ENCODE assay signal across 25 cellular contexts in genomic region chr7:23931633-23932032, GRCh38.
"Had no signal": no experiment of that assay in that cellular context is flagged by ENCODE, and none has a peak within 500 bp of the region (broad histone marks: within the 10 kb centered on the region; RNA-seq: fewer than 3 reads in every experiment).

No MANE protein-coding gene starts in this region.

- H3K4me3 ChIP-seq: gastroesophageal sphincter, hepatocyte, ovary, psoas muscle, sigmoid colon, upper lobe of left lung, vagina had no signal

- H3K4me2 ChIP-seq: hepatocyte had no signal

- H3K4me3 Mint-ChIP-seq: activated CD4-positive, alpha-beta T cell treated with anti-CD3 and anti-CD28 coated beads for 36 hours; activated T-cell treated with anti-CD3 and anti-CD28 coated beads, Interleukin-2, amount 50 U/mL, for 72 hours; naive thymus-derived CD4-positive, alpha-beta T cell; stimulated activated memory B cell treated with anti-CD40 and anti-IgM and Interleukin-4, amounts not matched to agents 10 μg/mL and 1 μg/mL and 100 μg/mL, for 72 hours; stimulated activated naive CD8-positive, alpha-beta T cell treated with anti-CD3 and anti-CD28 coated beads, Interleukin-15, amount 100 ng/mL, for 72 hours; T-helper 2 cell treated with Interferon-gamma antibody and Interleukin-4, amounts not matched to agents 5 μg/mL and 100 μg/mL, for 36 hours had no signal

- H2AFZ ChIP-seq: hepatocyte had no signal

- H3K9me3 ChIP-seq: gastroesophageal sphincter, ovary, sigmoid colon, upper lobe of left lung, vagina had no signal

- ATAC-seq: activated CD4-positive, alpha-beta T cell treated with anti-CD3 and anti-CD28 coated beads for 36 hours; activated naive CD4-positive, alpha-beta T cell treated with anti-CD3 and anti-CD28 coated beads, Interleukin-2, amount 50 U/mL, for 72 hours; activated T-cell treated with anti-CD3 and anti-CD28 coated beads, Interleukin-2, amount 50 U/mL, for 72 hours; gastroesophageal sphincter; left ventricle myocardium superior; naive thymus-derived CD4-positive, alpha-beta T cell; psoas muscle; stimulated activated memory B cell treated with anti-CD40 and anti-IgM and Interleukin-4, amounts not matched to agents 10 μg/mL and 1 μg/mL and 100 μg/mL, for 72 hours; stimulated activated naive CD8-positive, alpha-beta T cell treated with anti-CD3 and anti-CD28 coated beads, Interleukin-15, amount 100 ng/mL, for 72 hours had no signal

- H3K4me1 ChIP-seq: gastroesophageal sphincter, psoas muscle, sigmoid colon, upper lobe of left lung, vagina had no signal

- H3K4me1 Mint-ChIP-seq: activated CD4-positive, alpha-beta T cell treated with anti-CD3 and anti-CD28 coated beads for 36 hours; naive thymus-derived CD4-positive, alpha-beta T cell; stimulated activated memory B cell treated with anti-CD40 and anti-IgM and Interleukin-4, amounts not matched to agents 10 μg/mL and 1 μg/mL and 100 μg/mL, for 72 hours; stimulated activated naive CD8-positive, alpha-beta T cell treated with anti-CD3 and anti-CD28 coated beads, Interleukin-15, amount 100 ng/mL, for 72 hours had no signal

- H3K79me2 ChIP-seq: hepatocyte had no signal

- H3K36me3 ChIP-seq: gastroesophageal sphincter, ovary, sigmoid colon, upper lobe of left lung, vagina had no signal

- H3K27ac Mint-ChIP-seq: activated CD4-positive, alpha-beta T cell treated with anti-CD3 and anti-CD28 coated beads for 36 hours; activated naive CD4-positive, alpha-beta T cell treated with anti-CD3 and anti-CD28 coated beads, Interleukin-2, amount 50 U/mL, for 72 hours; activated T-cell treated with anti-CD3 and anti-CD28 coated beads, Interleukin-2, amount 50 U/mL, for 72 hours; naive thymus-derived CD4-positive, alpha-beta T cell; stimulated activated memory B cell treated with anti-CD40 and anti-IgM and Interleukin-4, amounts not matched to agents 10 μg/mL and 1 μg/mL and 100 μg/mL, for 72 hours; T-helper 2 cell treated with Interferon-gamma antibody and Interleukin-4, amounts not matched to agents 5 μg/mL and 100 μg/mL, for 36 hours had no signal

- H3K27me3 ChIP-seq: gastroesophageal sphincter, hepatocyte, ovary, sigmoid colon, upper lobe of left lung, vagina had no signal

- DNase-seq: activated CD4-positive, alpha-beta T cell treated with anti-CD3 and anti-CD28 coated beads for 36 hours; activated CD4-positive, CD25-positive, alpha-beta regulatory T cell; activated naive CD4-positive, alpha-beta T cell; activated T-cell treated with anti-CD3 and anti-CD28 coated beads for 4 hours; activated T-cell treated with anti-CD3 and anti-CD28 coated beads, Interleukin-2, amount 50 U/mL, for 72 hours; effector CD8-positive, alpha-beta T cell; islet precursor cell; left ventricle myocardium superior; midbrain; naive thymus-derived CD4-positive, alpha-beta T cell; ovary; psoas muscle; sigmoid colon; small intestine; stimulated activated CD4-positive, alpha-beta T cell treated with anti-CD3 and anti-CD28 coated beads, Interleukin-4, amount 100 ng/mL, for 4 hours; stimulated activated CD8-positive, alpha-beta memory T cell treated with anti-CD3 and anti-CD28 coated beads, Interleukin-4, amount 100 ng/mL, for 48 hours; stimulated activated naive CD8-positive, alpha-beta T cell treated with anti-CD3 and anti-CD28 coated beads, Interleukin-15, amount 100 ng/mL, for 72 hours; substantia nigra; upper lobe of left lung had no signal

- H3K27ac ChIP-seq: gastroesophageal sphincter, hepatocyte, ovary, psoas muscle, sigmoid colon, upper lobe of left lung, vagina had no signal

- H3K9me3 Mint-ChIP-seq: activated naive CD4-positive, alpha-beta T cell treated with anti-CD3 and anti-CD28 coated beads, Interleukin-2, amount 50 U/mL, for 72 hours; activated T-cell treated with anti-CD3 and anti-CD28 coated beads, Interleukin-2, amount 50 U/mL, for 72 hours; stimulated activated memory B cell treated with anti-CD40 and anti-IgM and Interleukin-4, amounts not matched to agents 10 μg/mL and 1 μg/mL and 100 μg/mL, for 72 hours; stimulated activated naive CD8-positive, alpha-beta T cell treated with anti-CD3 and anti-CD28 coated beads, Interleukin-15, amount 100 ng/mL, for 72 hours; T-helper 2 cell treated with Interferon-gamma antibody and Interleukin-4, amounts not matched to agents 5 μg/mL and 100 μg/mL, for 36 hours had no signal
